In the genomic region with DNA sequence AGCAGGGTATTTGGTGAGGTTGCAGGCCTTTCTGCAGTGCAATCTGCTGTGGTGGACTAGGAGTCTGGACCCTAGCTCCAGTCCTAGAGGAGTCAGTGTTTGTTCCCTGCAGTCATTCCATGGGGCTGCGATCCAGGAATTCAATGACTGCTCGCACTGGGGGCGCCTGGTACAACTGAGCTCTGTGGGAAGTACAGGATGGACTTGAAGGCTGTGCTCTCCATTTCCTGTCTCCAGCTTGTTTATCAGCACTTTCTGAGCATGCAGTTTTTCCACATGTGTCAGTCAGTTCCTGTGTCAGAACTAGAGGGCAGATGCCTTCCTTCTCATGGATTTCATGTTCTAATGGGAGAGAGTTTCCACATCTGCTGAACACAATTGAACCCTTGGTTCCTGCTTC, we compare ENCODE assay signal across 9 cellular contexts. TPM values are rescaled to one million over a fixed set of nuclear protein-coding genes. Genes with fewer than 3 reads are reported as not detected.
DNase-seq lines count a peak whose midpoint lies in the region; ATAC-seq and TF ChIP-seq lines count a peak whose summit lies in the region.
"Had no signal": no experiment of that assay in that cellular context is flagged by ENCODE, and none has a peak within 500 bp of the region (broad histone marks: within the 10 kb centered on the region; RNA-seq: fewer than 3 reads in every experiment).

No MANE protein-coding gene starts in this region.

- no peak for TF ChIP-seq CTCF in kidney epithelial cell (IDR thresholded peaks at IDR 0.05; ENCODE audit: insufficient read depth, low read length, poor library complexity, severe bottlenecking)

- H3K4me1 Mint-ChIP-seq in stimulated activated effector memory CD8-positive, alpha-beta T cell treated with anti-CD3 and anti-CD28 coated beads, Interleukin-12 subunit alpha, Interleukin-12 subunit beta, amount 100 ng/mL, for 72 hours, result peaks cover 10% of the 10 kb centered on the region

- ATAC-seq in stimulated activated effector memory CD8-positive, alpha-beta T cell treated with anti-CD3 and anti-CD28 coated beads, Interleukin-12 subunit alpha, Interleukin-12 subunit beta, amount 100 ng/mL, for 72 hours, result no peak
- no peak for ATAC-seq in HG02973 (IDR thresholded peaks at IDR 0.05; ENCODE audit: unreplicated experiment)
- no peak for ATAC-seq in GM18505 (IDR thresholded peaks at IDR 0.05; ENCODE audit: unreplicated experiment)
- no peak for ATAC-seq in left colon

- peaks cover 43% of the 10 kb centered on the region for H3K36me3 Mint-ChIP-seq in stimulated activated effector memory CD8-positive, alpha-beta T cell treated with anti-CD3 and anti-CD28 coated beads, Interleukin-12 subunit alpha, Interleukin-12 subunit beta, amount 100 ng/mL, for 72 hours

- H3K36me3 ChIP-seq in kidney epithelial cell (ENCODE audit: control insufficient read depth, insufficient read depth, low read length), result no peaks in the 10 kb centered on the region

- H3K27ac Mint-ChIP-seq in stimulated activated effector memory CD8-positive, alpha-beta T cell treated with anti-CD3 and anti-CD28 coated beads, Interleukin-12 subunit alpha, Interleukin-12 subunit beta, amount 100 ng/mL, for 72 hours, result peak overlapping the region; percentile 76

- no peaks in the 10 kb centered on the region for H3K27me3 ChIP-seq in kidney epithelial cell (ENCODE audit: control insufficient read depth, insufficient read depth, low read length)

- H3K9me3 Mint-ChIP-seq in stimulated activated effector memory CD8-positive, alpha-beta T cell treated with anti-CD3 and anti-CD28 coated beads, Interleukin-12 subunit alpha, Interleukin-12 subunit beta, amount 100 ng/mL, for 72 hours, result no peaks in the 10 kb centered on the region

- intact Hi-C loops in left colon (cut with DNase I, micrococcal nuclease), result no loop called here

- TF ChIP-seq POLR2A in GM18505 (IDR thresholded peaks at IDR 0.05; ENCODE audit: borderline replicate concordance, extremely low read depth, insufficient read depth, insufficient read length), result no peak

- DNase-seq in Kasumi-1 (lab: John Stamatoyannopoulos, UW), result peak; percentile 38 to 62
- peak; percentile 50 for DNase-seq in cerebellum (ENCODE audit: low spot score)
- peak; percentile 21 for DNase-seq in kidney epithelial cell (ENCODE audit: low read depth)
- DNase-seq in stimulated activated effector memory CD8-positive, alpha-beta T cell treated with anti-CD3 and anti-CD28 coated beads, Interleukin-12 subunit alpha, Interleukin-12 subunit beta, amount 100 ng/mL, for 72 hours (ENCODE audit: low spot score in 2 of 2), result no peak
- DNase-seq in NCI-H1417 (lab: John Stamatoyannopoulos, UW), result no peak
- DNase-seq in left colon, result no peak
- DNase-seq: NCI-H748 treated with DMSO at 0.1 percent for 48 hours had no signal

- no peak overlapping the region for H3K4me3 ChIP-seq in kidney epithelial cell (ENCODE audit: low read depth, low read length)

- H3K4me3 Mint-ChIP-seq in stimulated activated effector memory CD8-positive, alpha-beta T cell treated with anti-CD3 and anti-CD28 coated beads, Interleukin-12 subunit alpha, Interleukin-12 subunit beta, amount 100 ng/mL, for 72 hours, result no peak overlapping the region

RNA-seq across cellular contexts. Expression of gene PDHB, which starts 46.7 kb away (rescaled TPM):
- total RNA-seq in cerebellum (44.9 TPM), kidney epithelial cell (58.2 and 62.8 TPM in 2 replicates), left colon (10 to 100 TPM; 59.5 to 73.3 TPM)

RNA-seq across cellular contexts. Expression of gene PXK, which starts 54.3 kb away (rescaled TPM):
- total RNA-seq in cerebellum, result 39.8 TPM
- 13.2 and 17.9 TPM in 2 replicates for total RNA-seq in kidney epithelial cell
- total RNA-seq in left colon, result 10 to 100 TPM; 10.2 to 12.6 TPM

Comparison
In these comparisons a context has a peak if more than half of its experiments do, and no peak if none do; other contexts are left out.
1. DNase-seq: peak in Kasumi-1 (2 of 2), cerebellum (single experiment) and kidney epithelial cell (single experiment); none in stimulated activated effector memory CD8-positive, alpha-beta T cell treated with anti-CD3 and anti-CD28 coated beads, Interleukin-12 subunit alpha, Interleukin-12 subunit beta, amount 100 ng/mL, for 72 hours (0 of 2), NCI-H1417 (0 of 3) and left colon (0 of 2).